Comparison of ENCODE assay signal across 18 cellular contexts in genomic region chr15:47485419-47485818, GRCh38.
DNase-seq lines count a peak whose midpoint lies in the region; ATAC-seq, FAIRE-seq and TF ChIP-seq lines count a peak whose summit lies in the region.
"Had no signal": no experiment of that assay in that cellular context is flagged by ENCODE, and none has a peak within 500 bp of the region (broad histone marks: within the 10 kb centered on the region; RNA-seq: fewer than 3 reads in every experiment).

No MANE protein-coding gene starts in this region.

- intact Hi-C loops in HepG2 (cut with micrococcal nuclease; ENCODE audit: unreplicated experiment) (no loop called here), right lobe of liver (cut with DNase I) (no loop called here), PC-3 (cut with micrococcal nuclease) (no loop called here)

- FAIRE-seq in HepG2 (lab: Jason Lieb, UNC) = no peak
- FAIRE-seq: GM12891, GM19239, H54, K562 had no signal

- no peak overlapping the region for H3K4me2 ChIP-seq in HepG2 (ENCODE audit: low read depth, low read length)
- H3K4me2 ChIP-seq in PC-3 (ENCODE audit: low read length) = 0 out of 2 replicates have a peak overlapping the region, but pooled peaks have one; percentile 16
- H3K4me2 ChIP-seq: BLaER1, GM23338 had no signal

- POLR2A ChIA-PET in HepG2 (lab: Yijun Ruan, JAX) (no interaction called here), PC-3 (lab: Charles Lee; ENCODE audit: unreplicated experiment) (no interaction called here)

- no peaks in the 10 kb centered on the region for H3K27me3 ChIP-seq in HepG2 (ENCODE audit: control insufficient read depth in 1 of 2, insufficient read depth in 2 of 2, low read length in 2 of 2)
- H3K27me3 ChIP-seq in right lobe of liver = no peaks in the 10 kb centered on the region
- H3K27me3 ChIP-seq in PC-3 (ENCODE audit: low read length) = no peaks in the 10 kb centered on the region
- H3K27me3 ChIP-seq in foreskin keratinocyte = no peaks in the 10 kb centered on the region
- H3K27me3 ChIP-seq: BLaER1 had no signal

- TF ChIP-seq EP300 in HepG2 (IDR thresholded peaks at IDR 0.05; ENCODE audit: low read depth in 2 of 2, low read length in 2 of 2) (no peak), HepG2 (CRISPR knock-in tag; IDR thresholded peaks at IDR 0.05; ENCODE audit: borderline replicate concordance) (no peak)

- ATAC-seq in HepG2 = no peak
- no peak for ATAC-seq in right lobe of liver
- no peak; the same call in none of the 2 replicates for ATAC-seq in PC-3
- ATAC-seq in foreskin keratinocyte = no peak
- no peak for ATAC-seq in GM19324 (IDR thresholded peaks at IDR 0.05; ENCODE audit: low FRiP score, unreplicated experiment)
- ATAC-seq: GM23338, K562 had no signal

- H3K36me3 ChIP-seq in HepG2 (replicated peaks in 1 of 2; ENCODE audit: control insufficient read depth in 1 of 2, insufficient read depth in 2 of 2, low read length in 2 of 2) (no peaks in the 10 kb centered on the region), right lobe of liver (no peaks in the 10 kb centered on the region), PC-3 (ENCODE audit: low read depth, low read length) (no peaks in the 10 kb centered on the region)
- H3K36me3 ChIP-seq: BLaER1 had no signal

- DNase-seq in HepG2 (ENCODE audit: low spot score) = no peak
- no peak for DNase-seq in right lobe of liver
- peak; percentile 7 for DNase-seq in PC-3
- peak; percentile 41 for DNase-seq in fibroblast of mammary gland (ENCODE audit: low read depth)
- no peak for DNase-seq in GDM1 (lab: John Stamatoyannopoulos, UW)
- no peak for DNase-seq in HK-2 (ENCODE audit: unreplicated experiment)
- DNase-seq in foreskin keratinocyte = no peak
- DNase-seq: 8988T; CD4-positive, alpha-beta memory T cell; DMS153; DMS79 had no signal

- BruUV-seq in HepG2 (replicated peaks; lab: Mats Ljungman, UMichigan) (no TSS peak), PC-3 (replicated peaks; lab: Mats Ljungman, UMichigan) (no TSS peak)

- H3K9me3 ChIP-seq in HepG2 (ENCODE audit: low read length) (peaks cover 64% of the 10 kb centered on the region), right lobe of liver (no peaks in the 10 kb centered on the region), PC-3 (ENCODE audit: low read length) (no peaks in the 10 kb centered on the region)
- H3K9me3 ChIP-seq: BLaER1 had no signal

- TF ChIP-seq CTCF in HepG2 (CRISPR knock-in tag; IDR thresholded peaks at IDR 0.05) (no peak), right lobe of liver (IDR thresholded peaks at IDR 0.05) (no peak), PC-3 (conservative IDR thresholded peaks at IDR 0.05; ENCODE audit: low read depth, low read length) (no peak), fibroblast of mammary gland (conservative IDR thresholded peaks at IDR 0.05; ENCODE audit: control insufficient read depth, insufficient read depth, low read depth, low read length) (no peak), foreskin keratinocyte (conservative IDR thresholded peaks at IDR 0.05) (no peak)

- H3K9ac ChIP-seq in HepG2 (ENCODE audit: insufficient read depth, low read depth, low read length) (no peak overlapping the region), PC-3 (ENCODE audit: low read length) (no peak overlapping the region)
- H3K9ac ChIP-seq: BLaER1 had no signal

- no peaks in the 10 kb centered on the region for H3K4me1 ChIP-seq in HepG2 (ENCODE audit: insufficient read depth, low read length)
- no peaks in the 10 kb centered on the region for H3K4me1 ChIP-seq in right lobe of liver
- peaks cover 16% of the 10 kb centered on the region for H3K4me1 ChIP-seq in PC-3 (ENCODE audit: insufficient read depth, low read length)
- H3K4me1 ChIP-seq in foreskin keratinocyte = no peaks in the 10 kb centered on the region
- H3K4me1 ChIP-seq: BLaER1 had no signal

- TF ChIP-seq RAD21 in HepG2 (CRISPR knock-in tag; IDR thresholded peaks at IDR 0.05) = no peak

- H3K9me2 ChIP-seq in PC-3 (replicated peaks; ENCODE audit: low read length) = no peaks in the 10 kb centered on the region

- no peaks in the 10 kb centered on the region for H3K79me2 ChIP-seq in HepG2 (ENCODE audit: insufficient read depth, low read length)
- H3K79me2 ChIP-seq in PC-3 (ENCODE audit: low read length) = no peaks in the 10 kb centered on the region

- H3F3A ChIP-seq in PC-3 (ENCODE audit: low read length, unreplicated experiment) = no peaks in the 10 kb centered on the region

- H4K20me1 ChIP-seq in HepG2 (ENCODE audit: insufficient read depth, low read length) = no peaks in the 10 kb centered on the region
- no peaks in the 10 kb centered on the region for H4K20me1 ChIP-seq in PC-3 (ENCODE audit: low read length)
- H4K20me1 ChIP-seq: BLaER1 had no signal

- H2AFZ ChIP-seq in HepG2 (ENCODE audit: low read length) (no peak overlapping the region), PC-3 (ENCODE audit: low read length) (no peak overlapping the region)
- H2AFZ ChIP-seq: GM23338 had no signal

- CTCF ChIA-PET in HepG2 (lab: Yijun Ruan, JAX; ENCODE audit: low intra/inter-chr PET ratio, low total read pairs) = no interaction called here
- CTCF ChIA-PET in PC-3 (lab: Charles Lee) = no interaction called here

- TF ChIP-seq POLR2A in HepG2 (IDR thresholded peaks at IDR 0.05; ENCODE audit: insufficient read depth in 1 of 2, low read depth in 2 of 2, low read length in 2 of 2) = no peak
- TF ChIP-seq POLR2A in right lobe of liver (IDR thresholded peaks at IDR 0.05) = no peak

- no peak overlapping the region for H3K27ac ChIP-seq in HepG2 (ENCODE audit: extremely low read length, insufficient read depth, low read length)
- H3K27ac ChIP-seq in right lobe of liver = no peak overlapping the region
- peak overlapping the region; percentile 72 for H3K27ac ChIP-seq in PC-3 (ENCODE audit: low read length)
- no peak overlapping the region for H3K27ac ChIP-seq in foreskin keratinocyte
- H3K27ac ChIP-seq: BLaER1 had no signal

- WGBS in HepG2 (ENCODE audit: low lambda C conversion rate) = 17% methylated on average over 2 of the region's 2 CpGs
- WGBS in right lobe of liver (ENCODE audit: insufficient coverage, low coverage, low lambda C conversion rate, missing lambda C conversion rate) = 91% methylated on average over 2 of the region's 2 CpGs

- in situ Hi-C loops in HepG2 (cut with HindIII; ENCODE audit: extremely low pct_ligation_motif_present, low pct_unique_long_range_greater_than_20kb) = no loop called here

- H3K4me3 ChIP-seq in HepG2 (replicated peaks in 1 of 3; ENCODE audit: insufficient read depth in 1 of 3, low read depth in 2 of 3, low read length in 3 of 3) (no peak overlapping the region), right lobe of liver (no peak overlapping the region), PC-3 (ENCODE audit: low read length) (no peak overlapping the region), fibroblast of mammary gland (ENCODE audit: control insufficient read depth, low read depth, low read length) (no peak overlapping the region)
- H3K4me3 ChIP-seq: BLaER1, GM23338, K562 had no signal

TF ChIP-seq in HepG2, 621 proteins besides CTCF, POLR2A, EP300 and RAD21:
- TF ChIP-seq MYPOP (CRISPR knock-in tag; IDR thresholded peaks at IDR 0.05) = no peak
- TF ChIP-seq ZNF687 (CRISPR knock-in tag; IDR thresholded peaks at IDR 0.05) = no peak
- TF ChIP-seq ZNF24 (IDR thresholded peaks at IDR 0.05) = no peak
- TF ChIP-seq ATF7 (IDR thresholded peaks at IDR 0.05) = peak; percentile 70
- no peak for TF ChIP-seq ATF7 (CRISPR knock-in tag; IDR thresholded peaks at IDR 0.05)

Comparison
In these comparisons a context has a peak if more than half of its experiments do, and no peak if none do; other contexts are left out.
1. DNase-seq: peak in PC-3 (single experiment) and fibroblast of mammary gland (single experiment); none in HepG2 (single experiment), right lobe of liver (0 of 3), GDM1 (single experiment), HK-2 (single experiment) and foreskin keratinocyte (0 of 2).